ENCODE assay signal across 11 cellular contexts in the genomic region with DNA sequence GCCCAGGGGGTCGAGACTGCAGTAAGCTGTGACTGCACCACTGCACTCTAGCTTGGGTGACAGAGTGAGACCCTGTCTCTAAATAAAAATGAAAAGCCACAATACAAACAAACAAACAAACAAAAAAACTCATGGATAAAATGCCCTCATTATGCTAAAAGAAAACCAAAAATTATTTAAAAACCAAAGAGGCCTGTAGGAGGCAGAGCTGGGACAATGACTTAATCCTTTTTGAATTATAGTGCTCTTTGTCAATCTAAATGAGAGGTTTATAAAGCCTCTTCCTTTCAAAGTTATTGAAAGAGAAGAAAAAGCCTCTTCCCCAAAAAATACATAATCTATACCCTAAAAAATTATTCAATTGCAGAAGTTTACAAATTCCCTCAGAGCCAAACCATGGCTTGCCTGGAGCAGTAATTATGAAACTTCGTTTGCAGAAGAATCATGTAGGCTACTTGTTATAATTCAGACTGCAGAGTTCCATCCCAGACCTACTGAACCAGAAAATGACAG. TPM values are rescaled to one million over a fixed set of nuclear protein-coding genes. Genes with fewer than 3 reads are reported as not detected.
DNase-seq lines count a peak whose midpoint lies in the region; ATAC-seq and TF ChIP-seq lines count a peak whose summit lies in the region.
"Had no signal": no experiment of that assay in that cellular context is flagged by ENCODE, and none has a peak within 500 bp of the region (broad histone marks: within the 10 kb centered on the region; RNA-seq: fewer than 3 reads in every experiment).

No MANE protein-coding gene starts in this region.

- CTCF ChIA-PET in AG04450 (lab: Charles Lee) (interaction anchor here (0.7 to 1.6 kb wide), 3 partner anchors 10 to 18 kb away, joined by 3 to 6 read pairs (median 4); a partner anchor contains a TSS), T-cell (lab: Charles Lee) (interaction anchor here (0.8 to 4.7 kb wide), 5 partner anchors 10 to 26 kb away, joined by 3 to 33 read pairs (median 4); a partner anchor contains a TSS)

- no peak overlapping the region for H3K4me3 ChIP-seq in AG04450 (ENCODE audit: low read depth, low read length)
- H3K4me3 ChIP-seq in fibroblast of villous mesenchyme (ENCODE audit: low read depth, low read length), result no peak overlapping the region

- peaks cover 26% of the 10 kb centered on the region for H3K36me3 Mint-ChIP-seq in T-cell

- H3K27ac Mint-ChIP-seq in T-cell, result peak overlapping the region; percentile 90 to 99

- H3K4me3 Mint-ChIP-seq in T-cell, result peak overlapping the region in 2 of 3 donors; percentile 54 to 87

- peaks cover 57 to 72% (median 58%) of the 10 kb centered on the region in 3 donors for H3K4me1 Mint-ChIP-seq in T-cell

- POLR2A ChIA-PET in AG04450 (lab: Yijun Ruan, JAX) (no interaction called here), T-cell (lab: Charles Lee) (interaction anchor here in 1 of 2 donors (0.7 kb wide), 1 partner anchor 24 kb away, joined by 5 read pairs; no protein-coding TSS in a partner anchor)

- H3K27ac ChIP-seq in AG04450 (ENCODE audit: low read depth, low read length), result no peak overlapping the region
- H3K27ac ChIP-seq: WERI-Rb-1 had no signal

- H3K9me3 Mint-ChIP-seq in T-cell, result no peaks in the 10 kb centered on the region

- in situ Hi-C loops in KBM-7 (cut with MboI; ENCODE audit: low pct_unique_long_range_greater_than_20kb, low sequenced_read_pairs), result no loop called here

- ATAC-seq in T-cell (replicated peaks in 1 of 4), result no peak
- ATAC-seq: esophagus mucosa had no signal

- H3K9me3 ChIP-seq in AG04450 (ENCODE audit: control insufficient read depth, insufficient read depth, low read length), result no peaks in the 10 kb centered on the region

- 0 out of 2 replicates have a peak, but pooled peaks have one; percentile 19 for TF ChIP-seq CTCF in AG04450 (IDR thresholded peaks at IDR 0.05; ENCODE audit: low read depth, low read length)
- TF ChIP-seq CTCF in GM12873 (IDR thresholded peaks at IDR 0.05; ENCODE audit: insufficient read depth, low read depth, low read length, missing control alignments), result peak; percentile 32
- TF ChIP-seq CTCF in fibroblast of villous mesenchyme (IDR thresholded peaks at IDR 0.05; ENCODE audit: insufficient read depth, low read depth, low read length), result peak; percentile 16

- H3K27me3 Mint-ChIP-seq in T-cell, result no peaks in the 10 kb centered on the region

- no peaks in the 10 kb centered on the region for H3K27me3 ChIP-seq in AG04450 (ENCODE audit: control insufficient read depth, insufficient read depth, low read length)

- DNase-seq in AG04450 (ENCODE audit: low read depth, low spot score) (no peak), T-cell (no peak), fibroblast of villous mesenchyme (ENCODE audit: low read depth) (no peak), KBM-7 (no peak), OCI-M2 (lab: John Stamatoyannopoulos, UW; ENCODE audit: unreplicated experiment) (no peak), C1 segment of cervical spinal cord (lab: John Stamatoyannopoulos, UW) (no peak), DMS79 treated with DMSO at 0.1 percent for 48 hours (lab: John Stamatoyannopoulos, UW) (no peak)
- DNase-seq: NCI-H1092 treated with DMSO at 0.1 percent for 48 hours, WERI-Rb-1 had no signal

RNA-seq across cellular contexts. Expression of a gene that starts 18.5 kb away (rescaled TPM):
- polyA plus RNA-seq in AG04450 (2011; rRNA removed), result 7.9 and 10.1 TPM in 2 replicates
- polyA minus RNA-seq in AG04450 (2011; rRNA and poly(A)+ RNA removed), result 6.9 and 9.6 TPM in 2 replicates
- total RNA-seq in T-cell (100 to 1,000 TPM in 1 of 5 donors, 10 to 100 TPM in 4; 73.3 to 112 (median 89.2) TPM), fibroblast of villous mesenchyme (10.0 and 22.5 TPM in 2 replicates)

RNA-seq across cellular contexts. Expression of a gene that starts 25.8 kb away (rescaled TPM):
- polyA plus RNA-seq in AG04450 (2011; rRNA removed), result 0.61 and 1.0 TPM in 2 replicates
- polyA minus RNA-seq in AG04450 (2011; rRNA and poly(A)+ RNA removed), result 0.46 and 1.00 TPM in 2 replicates
- 1 to 10 TPM; 3.9 to 5.3 (median 4.2) TPM for total RNA-seq in T-cell
- total RNA-seq in fibroblast of villous mesenchyme, result 3.9 and 4.3 TPM in 2 replicates
